Comparison of ENCODE assay signal across 29 cellular contexts in genomic region chr7:50613473-50613872, GRCh38. TPM values are rescaled to one million over a fixed set of nuclear protein-coding genes. Genes with fewer than 3 reads are reported as not detected.
"Had no signal": no experiment of that assay in that cellular context is flagged by ENCODE, and none has a peak within 500 bp of the region (broad histone marks: within the 10 kb centered on the region; RNA-seq: fewer than 3 reads in every experiment).

No MANE protein-coding gene starts in this region.

- DNase-seq: activated CD4-positive, alpha-beta memory T cell treated with anti-CD3 and anti-CD28 coated beads, Interleukin-2, amount 10 ng/mL, durations not matched to agents 7 days and 5 days; activated CD4-positive, alpha-beta T cell treated with anti-CD3 and anti-CD28 coated beads, Interleukin-2, amount 50 U/mL, for 1 hour; activated CD8-positive, alpha-beta memory T cell treated with anti-CD3 and anti-CD28 coated beads, Interleukin-2, amount 50 U/mL, for 4 hours; activated effector memory CD4-positive, alpha-beta T cell treated with Interleukin-2 at 50 U/mL for 16 hours; activated naive CD4-positive, alpha-beta T cell treated with anti-CD3 and anti-CD28 coated beads, Interleukin-2, amount 10 ng/mL, durations not matched to agents 7 days and 5 days; activated T-cell treated with anti-CD3 and anti-CD28 coated beads, Interleukin-2, amount 50 U/mL, for 48 hours; amygdala; Kasumi-1; KG1; MG63; NCI-H1048; NCI-H1105 treated with DMSO at 0.1 percent for 48 hours; NCI-H1436; NCI-H1694; NCI-H1930; NCI-H345; NCI-H524 treated with DMSO at 0.1 percent for 48 hours; Peyer's patch; RPMI8226; SHP77 treated with DMSO at 0.1 percent for 48 hours; SK-N-SH had no signal

- H3K4me3 Mint-ChIP-seq: activated CD4-positive, alpha-beta memory T cell treated with anti-CD3 and anti-CD28 coated beads, Interleukin-2, amount 10 ng/mL, durations not matched to agents 7 days and 5 days; activated naive CD4-positive, alpha-beta T cell treated with anti-CD3 and anti-CD28 coated beads, Interleukin-2, amount 10 ng/mL, durations not matched to agents 7 days and 5 days; activated naive CD8-positive, alpha-beta T cell; central memory CD8-positive, alpha-beta T cell; T-helper 1 cell treated with Interleukin-12 subunit alpha and Interleukin-12 subunit beta and Interleukin-4 antibody, amounts not matched to agents 30 μg/mL and 1 μg/mL, for 36 hours; T-helper 2 cell treated with Interferon-gamma antibody and Interleukin-4, amounts not matched to agents 5 μg/mL and 100 μg/mL, for 36 hours had no signal

- H3K27ac ChIP-seq: ascending aorta, cardiac muscle cell, SJSA1 had no signal

- H3K36me3 ChIP-seq: cardiac muscle cell, SJSA1 had no signal

- H3K9me3 Mint-ChIP-seq: activated CD4-positive, alpha-beta memory T cell treated with anti-CD3 and anti-CD28 coated beads, Interleukin-2, amount 10 ng/mL, durations not matched to agents 7 days and 5 days; activated naive CD4-positive, alpha-beta T cell treated with anti-CD3 and anti-CD28 coated beads, Interleukin-2, amount 10 ng/mL, durations not matched to agents 7 days and 5 days had no signal

- H3K9ac ChIP-seq: SK-N-SH had no signal

- H3K27ac Mint-ChIP-seq: activated CD4-positive, alpha-beta memory T cell treated with anti-CD3 and anti-CD28 coated beads, Interleukin-2, amount 10 ng/mL, durations not matched to agents 7 days and 5 days; activated naive CD4-positive, alpha-beta T cell treated with anti-CD3 and anti-CD28 coated beads, Interleukin-2, amount 10 ng/mL, durations not matched to agents 7 days and 5 days; T-helper 1 cell treated with Interleukin-12 subunit alpha and Interleukin-12 subunit beta and Interleukin-4 antibody, amounts not matched to agents 30 μg/mL and 1 μg/mL, for 36 hours; T-helper 2 cell treated with Interferon-gamma antibody and Interleukin-4, amounts not matched to agents 5 μg/mL and 100 μg/mL, for 36 hours had no signal

- H3K27me3 Mint-ChIP-seq: activated CD4-positive, alpha-beta memory T cell treated with anti-CD3 and anti-CD28 coated beads, Interleukin-2, amount 10 ng/mL, durations not matched to agents 7 days and 5 days; activated naive CD8-positive, alpha-beta T cell; central memory CD8-positive, alpha-beta T cell had no signal

- H3K9me3 ChIP-seq: ascending aorta, MG63, Peyer's patch, SJSA1, SK-N-SH had no signal

- H3K4me3 ChIP-seq: ascending aorta, cardiac muscle cell, MG63, Peyer's patch, SJSA1 had no signal

- H3K4me1 ChIP-seq: ascending aorta had no signal

- H3K27me3 ChIP-seq: ascending aorta, cardiac muscle cell, MG63, Peyer's patch, SJSA1 had no signal

RNA-seq across cellular contexts. Expression of gene DDC, which starts 48.3 kb away (rescaled TPM):
- total RNA-seq: activated CD4-positive, alpha-beta memory T cell treated with anti-CD3 and anti-CD28 coated beads, Interleukin-2, amount 10 ng/mL, durations not matched to agents 7 days and 5 days; ascending aorta; cardiac muscle cell; NCI-H460; SJSA1 had no signal
- polyA plus RNA-seq: cardiac muscle cell had no signal
